Comparison of ENCODE assay signal across 8 cellular contexts in the genomic region with DNA sequence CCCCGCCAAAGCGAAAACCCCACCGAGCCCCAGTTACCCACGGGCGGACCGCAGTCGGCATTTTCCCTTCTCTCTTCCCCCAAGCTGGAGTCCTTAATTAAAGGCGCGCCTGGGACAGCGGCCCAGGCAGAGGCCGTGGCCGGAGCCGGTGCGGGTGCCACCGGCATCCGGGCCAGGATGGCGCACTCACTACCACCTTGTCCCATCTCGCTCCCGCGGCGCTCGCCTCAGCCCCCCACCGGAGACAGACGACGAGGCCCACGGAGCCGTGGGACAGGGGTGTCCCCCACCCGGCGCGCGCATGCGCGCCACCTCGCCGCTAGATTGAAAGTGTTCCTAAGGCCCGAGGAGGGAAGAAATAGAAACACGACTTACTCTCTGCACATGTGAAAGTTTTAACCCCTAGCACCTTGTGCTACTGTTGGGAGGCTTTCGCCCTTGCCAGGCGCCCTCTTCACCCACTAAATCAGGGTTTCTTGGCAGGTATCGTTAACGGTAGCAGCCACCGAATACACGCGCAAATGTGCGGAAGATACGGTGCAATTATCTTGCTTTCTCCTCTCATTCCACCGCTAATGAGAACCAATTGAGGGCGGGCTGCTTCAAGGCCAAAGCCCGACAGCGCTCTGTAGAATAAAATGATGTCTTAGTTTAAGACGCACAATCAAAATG.
DNase-seq lines count a peak whose midpoint lies in the region; ATAC-seq and TF ChIP-seq lines count a peak whose summit lies in the region.

No MANE protein-coding gene starts in this region.

- H3K27me3 ChIP-seq in muscle layer of duodenum (ENCODE audit: low read depth, low read length), result no peaks in the 10 kb centered on the region
- H3K27me3 ChIP-seq in thymus (ENCODE audit: control insufficient read depth, insufficient read depth), result no peaks in the 10 kb centered on the region
- no peaks in the 10 kb centered on the region for H3K27me3 ChIP-seq in Caco-2 (replicated peaks; ENCODE audit: control insufficient read depth, insufficient read depth, low read length)

- intact Hi-C loops in Caco-2 (cut with micrococcal nuclease; ENCODE audit: unreplicated experiment), result no loop called here

- H3K4me1 ChIP-seq in muscle layer of duodenum (ENCODE audit: control insufficient read depth in 1 of 2, insufficient read depth in 2 of 2, low read length in 2 of 2) (no peaks in the 10 kb centered on the region), thymus (ENCODE audit: control insufficient read depth, insufficient read depth, low read length) (no peaks in the 10 kb centered on the region), Caco-2 (no peaks in the 10 kb centered on the region)

- H3K27ac Mint-ChIP-seq in endothelial cell (ENCODE audit: unreplicated experiment) (peak overlapping the region; percentile 85), Caco-2 (ENCODE audit: unreplicated experiment) (no peak overlapping the region)

- no peaks in the 10 kb centered on the region for H3K9me3 Mint-ChIP-seq in endothelial cell (ENCODE audit: unreplicated experiment)
- H3K9me3 Mint-ChIP-seq in Caco-2 (ENCODE audit: unreplicated experiment), result no peaks in the 10 kb centered on the region

- H3K4me1 Mint-ChIP-seq in endothelial cell (ENCODE audit: unreplicated experiment) (peaks cover 16% of the 10 kb centered on the region), Caco-2 (ENCODE audit: low read depth, unreplicated experiment) (no peaks in the 10 kb centered on the region)

- H3K27me3 Mint-ChIP-seq in endothelial cell (ENCODE audit: unreplicated experiment) (peaks cover 2% of the 10 kb centered on the region), Caco-2 (ENCODE audit: insufficient read depth, unreplicated experiment) (no peaks in the 10 kb centered on the region)

- H3K9me3 ChIP-seq in muscle layer of duodenum (ENCODE audit: control insufficient read depth in 1 of 2, low read length in 2 of 2) (no peaks in the 10 kb centered on the region), thymus (ENCODE audit: control insufficient read depth) (no peaks in the 10 kb centered on the region), Caco-2 (no peaks in the 10 kb centered on the region)

- BruUV-seq in Caco-2 (replicated peaks; lab: Mats Ljungman, UMichigan), result no TSS peak

- DNase-seq in GM03348 (ENCODE audit: low spot score), result peak; percentile 24
- peak; percentile 39 to 40 for DNase-seq in activated CD4-positive, alpha-beta T cell treated with anti-CD3 and anti-CD28 coated beads, Interleukin-2, amount 50 U/mL, for 4 hours
- DNase-seq in endothelial cell (ENCODE audit: low spot score), result peak; percentile 15
- DNase-seq in Caco-2, result no peak

- H3K36me3 ChIP-seq in muscle layer of duodenum (ENCODE audit: control insufficient read depth in 1 of 2, insufficient read depth in 2 of 2, low read length in 2 of 2), result no peaks in the 10 kb centered on the region
- H3K36me3 ChIP-seq in thymus (ENCODE audit: control insufficient read depth, insufficient read depth), result no peaks in the 10 kb centered on the region
- H3K36me3 ChIP-seq in Caco-2 (ENCODE audit: control insufficient read depth, insufficient read depth, low read length), result no peaks in the 10 kb centered on the region

- under 1% methylated on average over 51 of the region's 51 CpGs for WGBS in thymus

- H3K4me3 Mint-ChIP-seq in endothelial cell (ENCODE audit: unreplicated experiment) (peak overlapping the region; percentile 97), Caco-2 (ENCODE audit: unreplicated experiment) (no peak overlapping the region)

- ATAC-seq in HG03108 (IDR thresholded peaks at IDR 0.05; ENCODE audit: unreplicated experiment) (peak; percentile 40), HG03039 (IDR thresholded peaks at IDR 0.05; ENCODE audit: unreplicated experiment) (no peak)

- CTCF ChIA-PET in Caco-2 (lab: Charles Lee), result no interaction called here

- H3K27ac ChIP-seq in muscle layer of duodenum (ENCODE audit: low read length) (no peak overlapping the region), thymus (ENCODE audit: low read depth) (no peak overlapping the region)

- H3K36me3 Mint-ChIP-seq in endothelial cell (ENCODE audit: low read depth, unreplicated experiment) (peaks cover 11% of the 10 kb centered on the region), Caco-2 (ENCODE audit: insufficient read depth, unreplicated experiment) (no peaks in the 10 kb centered on the region)

- TF ChIP-seq CTCF in endothelial cell (IDR thresholded peaks at IDR 0.05; ENCODE audit: unreplicated experiment) (no peak), Caco-2 (IDR thresholded peaks at IDR 0.05; ENCODE audit: insufficient read depth in 1 of 2, low read depth in 1 of 2, low read length in 1 of 2, severe bottlenecking in 1 of 2, unreplicated experiment in 1 of 2) (no peak)

- POLR2A ChIA-PET in Caco-2 (lab: Charles Lee), result no interaction called here

- H3K4me3 ChIP-seq in muscle layer of duodenum (ENCODE audit: low read depth in 1 of 2, low read length in 2 of 2) (peak overlapping the region; percentile 60 to 76), thymus (ENCODE audit: low read length) (peak overlapping the region; percentile 56), Caco-2 (ENCODE audit: low read depth, low read length) (no peak overlapping the region)

Comparison
In these comparisons a context has a peak if more than half of its experiments do, and no peak if none do; other contexts are left out.
1. DNase-seq: peak in GM03348 (single experiment), activated CD4-positive, alpha-beta T cell treated with anti-CD3 and anti-CD28 coated beads, Interleukin-2, amount 50 U/mL, for 4 hours (2 of 2) and endothelial cell (single experiment); none in Caco-2 (0 of 2).